8 cellular contexts compared by ENCODE assay signal in the genomic region with DNA sequence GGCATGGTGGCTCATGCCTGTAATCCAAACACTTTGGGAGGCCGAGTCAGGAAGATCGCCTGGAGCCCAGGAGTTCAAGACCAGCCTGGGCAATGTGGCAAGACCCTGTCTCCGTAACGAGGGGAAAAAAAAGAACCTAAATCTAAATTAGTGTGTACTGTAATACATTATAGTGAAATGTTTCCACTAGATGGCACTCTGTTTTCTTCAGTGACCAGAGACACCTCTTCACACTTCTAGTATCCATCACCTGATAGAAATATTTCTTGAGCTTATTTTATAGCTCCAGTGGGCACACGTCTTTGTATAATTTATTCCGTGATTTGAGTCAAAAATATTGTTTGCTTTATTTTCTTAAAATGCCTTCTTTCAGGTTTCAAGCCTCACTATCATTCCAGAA.
DNase-seq lines count a peak whose midpoint lies in the region; ATAC-seq and TF ChIP-seq lines count a peak whose summit lies in the region.

No MANE protein-coding gene starts in this region.

- no peaks in the 10 kb centered on the region for H3K27me3 Mint-ChIP-seq in activated naive CD4-positive, alpha-beta T cell treated with anti-CD3 and anti-CD28 coated beads, Interleukin-2, amount 10 ng/mL, durations not matched to agents 7 days and 5 days
- no peaks in the 10 kb centered on the region for H3K27me3 Mint-ChIP-seq in activated CD4-positive, alpha-beta memory T cell treated with anti-CD3 and anti-CD28 coated beads for 36 hours

- no peak for DNase-seq in activated naive CD4-positive, alpha-beta T cell treated with anti-CD3 and anti-CD28 coated beads, Interleukin-2, amount 10 ng/mL, durations not matched to agents 7 days and 5 days
- DNase-seq in activated naive CD4-positive, alpha-beta T cell treated with anti-CD3 and anti-CD28 coated beads, Interleukin-2, amount 50 U/mL, for 16 hours = no peak
- no peak for DNase-seq in activated CD4-positive, alpha-beta memory T cell treated with anti-CD3 and anti-CD28 coated beads for 36 hours
- no peak for DNase-seq in left lung
- no peak for DNase-seq in mesenteric fat pad (ENCODE audit: low spot score)
- DNase-seq in stimulated activated CD4-positive, alpha-beta T cell treated with anti-CD3 and anti-CD28 coated beads, Interleukin-4, amount 100 ng/mL, for 4 hours = no peak

- peaks cover 0 to 12% of the 10 kb centered on the region in 2 donors for H3K4me1 ChIP-seq in left lung

- H3K27ac Mint-ChIP-seq in activated naive CD4-positive, alpha-beta T cell treated with anti-CD3 and anti-CD28 coated beads, Interleukin-2, amount 10 ng/mL, durations not matched to agents 7 days and 5 days = peak overlapping the region; percentile 68
- H3K27ac Mint-ChIP-seq in activated CD4-positive, alpha-beta memory T cell treated with anti-CD3 and anti-CD28 coated beads for 36 hours = peak overlapping the region; percentile 84

- peak; percentile 35; the same call in 1 of the 2 replicates for TF ChIP-seq CTCF in LNCAP (IDR thresholded peaks at IDR 0.05)
- peak in 1 of 2 donors; percentile 20 for TF ChIP-seq CTCF in left lung (IDR thresholded peaks at IDR 0.05)

- H3K4me3 Mint-ChIP-seq in activated naive CD4-positive, alpha-beta T cell treated with anti-CD3 and anti-CD28 coated beads, Interleukin-2, amount 10 ng/mL, durations not matched to agents 7 days and 5 days = no peak overlapping the region
- H3K4me3 Mint-ChIP-seq in activated CD4-positive, alpha-beta memory T cell treated with anti-CD3 and anti-CD28 coated beads for 36 hours = peak overlapping the region; percentile 43

- no peaks in the 10 kb centered on the region for H3K27me3 ChIP-seq in left lung

- peaks cover 10% of the 10 kb centered on the region for H3K36me3 Mint-ChIP-seq in activated naive CD4-positive, alpha-beta T cell treated with anti-CD3 and anti-CD28 coated beads, Interleukin-2, amount 10 ng/mL, durations not matched to agents 7 days and 5 days
- peaks cover 24% of the 10 kb centered on the region for H3K36me3 Mint-ChIP-seq in activated CD4-positive, alpha-beta memory T cell treated with anti-CD3 and anti-CD28 coated beads for 36 hours

- no peaks in the 10 kb centered on the region for H3K9me3 Mint-ChIP-seq in activated naive CD4-positive, alpha-beta T cell treated with anti-CD3 and anti-CD28 coated beads, Interleukin-2, amount 10 ng/mL, durations not matched to agents 7 days and 5 days
- no peaks in the 10 kb centered on the region for H3K9me3 Mint-ChIP-seq in activated CD4-positive, alpha-beta memory T cell treated with anti-CD3 and anti-CD28 coated beads for 36 hours

- H3K27ac ChIP-seq in left lung = peak overlapping the region in 1 of 2 donors; percentile 28

- POLR2A ChIA-PET in activated CD4-positive, alpha-beta memory T cell treated with anti-CD3 and anti-CD28 coated beads for 36 hours (lab: Charles Lee) = interaction anchor here (1.1 to 3.3 kb wide), 4 partner anchors 26 to 43 kb away, joined by 3 to 25 read pairs (median 8); no protein-coding TSS in a partner anchor

- intact Hi-C loops in activated CD4-positive, alpha-beta memory T cell treated with anti-CD3 and anti-CD28 coated beads for 36 hours (cut with micrococcal nuclease) = no loop called here
- intact Hi-C loops in left lung (cut with DNase I) = no loop called here

- no peaks in the 10 kb centered on the region for H3K36me3 ChIP-seq in left lung

- CTCF ChIA-PET in activated naive CD4-positive, alpha-beta T cell treated with anti-CD3 and anti-CD28 coated beads, Interleukin-2, amount 10 ng/mL, durations not matched to agents 7 days and 5 days (lab: Charles Lee) = interaction anchor here (0.7 to 1.6 kb wide), 9 partner anchors 10 to 607 kb away, joined by 3 to 15 read pairs (median 5); no protein-coding TSS in a partner anchor
- CTCF ChIA-PET in activated CD4-positive, alpha-beta memory T cell treated with anti-CD3 and anti-CD28 coated beads for 36 hours (lab: Charles Lee) = interaction anchor here (0.6 to 2.2 kb wide), 15 partner anchors 8 to 607 kb away, joined by 3 to 9 read pairs (median 5); no protein-coding TSS in a partner anchor

- H3K9me3 ChIP-seq in left lung = no peaks in the 10 kb centered on the region

- no peak overlapping the region for H3K4me3 ChIP-seq in left lung

- H3K4me1 Mint-ChIP-seq in activated naive CD4-positive, alpha-beta T cell treated with anti-CD3 and anti-CD28 coated beads, Interleukin-2, amount 10 ng/mL, durations not matched to agents 7 days and 5 days = peaks cover 79% of the 10 kb centered on the region
- H3K4me1 Mint-ChIP-seq in activated CD4-positive, alpha-beta memory T cell treated with anti-CD3 and anti-CD28 coated beads for 36 hours (ENCODE audit: low read depth) = peaks cover 74% of the 10 kb centered on the region

- peak; percentile 59 for ATAC-seq in left lung
- ATAC-seq in HG03097 (IDR thresholded peaks at IDR 0.05; ENCODE audit: low FRiP score, unreplicated experiment) = no peak
